ENCODE assay signal across 31 cellular contexts in the genomic region with DNA sequence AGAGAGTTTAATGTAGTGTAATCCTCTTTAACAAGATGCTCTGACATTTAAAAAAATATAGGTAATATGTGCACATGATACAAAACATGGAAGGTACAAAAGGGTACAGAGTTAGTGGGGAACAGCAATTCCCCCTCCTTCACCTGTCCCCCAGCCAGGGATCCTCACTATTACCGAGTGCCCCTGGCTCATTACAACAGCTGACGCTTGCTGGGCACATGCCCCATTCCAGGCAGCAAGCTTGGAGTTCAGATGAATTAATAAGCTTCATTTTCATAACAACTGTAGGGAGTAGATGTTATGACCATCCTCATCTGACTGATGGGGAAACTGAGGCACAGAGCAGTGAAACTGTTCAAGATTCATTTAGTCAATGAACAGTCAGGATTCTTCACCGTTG.
"Had no signal": no experiment of that assay in that cellular context is flagged by ENCODE, and none has a peak within 500 bp of the region (broad histone marks: within the 10 kb centered on the region; RNA-seq: fewer than 3 reads in every experiment).

No MANE protein-coding gene starts in this region.

- H3K27me3 ChIP-seq: brain microvascular endothelial cell, MG63 had no signal

- H3K4me3 ChIP-seq: MG63, SJCRH30, SK-N-MC had no signal

- H3K36me3 ChIP-seq: brain microvascular endothelial cell, SJCRH30, WERI-Rb-1 had no signal

- H3K9me3 ChIP-seq: MG63 had no signal

- ATAC-seq: activated CD8-positive, alpha-beta T cell treated with anti-CD3 and anti-CD28 coated beads for 36 hours; activated T-cell treated with anti-CD3 and anti-CD28 coated beads, Interleukin-2, amount 50 U/mL, for 72 hours; activated T-helper 17 cell treated with anti-CD3 and anti-CD28 coated beads, Interleukin-2, amount 50 U/mL, for 72 hours; Panc1 had no signal

- DNase-seq: activated CD4-positive, alpha-beta T cell treated with anti-CD3 and anti-CD28 coated beads, Interleukin-2, amount 10 ng/mL, durations not matched to agents 24 days and 14 days; activated CD4-positive, alpha-beta T cell treated with anti-CD3 and anti-CD28 coated beads, Interleukin-2, amount 50 U/mL, for 4 hours; activated CD4-positive, CD25-positive, alpha-beta regulatory T cell; activated CD8-positive, alpha-beta T cell treated with anti-CD3 and anti-CD28 coated beads for 36 hours; activated effector memory CD4-positive, alpha-beta T cell treated with anti-CD3 and anti-CD28 coated beads, Interleukin-2, amount 50 U/mL, for 16 hours; activated naive CD4-positive, alpha-beta T cell; activated naive CD4-positive, alpha-beta T cell treated with anti-CD3 and anti-CD28 coated beads, Interleukin-2, amount 50 U/mL, for 16 hours; activated naive CD8-positive, alpha-beta T cell treated with anti-CD3 and anti-CD28 coated beads for 36 hours; activated T-cell treated with anti-CD3 and anti-CD28 coated beads, Interleukin-2, amount 50 U/mL, for 1 hour; activated T-cell treated with anti-CD3 and anti-CD28 coated beads, Interleukin-2, amount 50 U/mL, for 72 hours; amniotic stem cell; aorta; brain microvascular endothelial cell; Kasumi-1; KG1; MG63; NCI-H1048; NCI-H1436; NCI-H1694; NCI-H2081 treated with DMSO at 0.1 percent for 48 hours; NCI-H226; NCI-H446 treated with DMSO at 0.1 percent for 48 hours; NCI-H524; RPMI8226; SHP77; SJCRH30; T1000; WERI-Rb-1 had no signal

- H3K27ac ChIP-seq: brain microvascular endothelial cell, SJCRH30, SK-N-MC, WERI-Rb-1 had no signal
